8 cellular contexts compared by ENCODE assay signal in genomic region chr14:68789798-68790655, GRCh38. TPM values are rescaled to one million over a fixed set of nuclear protein-coding genes. Genes with fewer than 3 reads are reported as not detected.
DNase-seq lines count a peak whose midpoint lies in the region; ATAC-seq, FAIRE-seq and TF ChIP-seq lines count a peak whose summit lies in the region.

No MANE protein-coding gene starts in this region.

- TF ChIP-seq CTCF in D721Med (IDR thresholded peaks at IDR 0.05; ENCODE audit: insufficient read depth, missing control alignments): no peak

- H3K27ac Mint-ChIP-seq in immature natural killer cell: peak overlapping the region; percentile 97 to 100 (median 100)
- peak overlapping the region; percentile 100 for H3K27ac Mint-ChIP-seq in stimulated activated effector memory CD8-positive, alpha-beta T cell treated with anti-CD3 and anti-CD28 coated beads, Interleukin-12 subunit alpha, Interleukin-12 subunit beta, amount 100 ng/mL, for 72 hours

- peak overlapping the region; percentile 75 for H3K27ac ChIP-seq in angular gyrus (ENCODE audit: low read depth, low read length)

- peaks cover 66 to 77% of the 10 kb centered on the region in 2 donors for H3K4me1 Mint-ChIP-seq in immature natural killer cell
- peaks cover 65% of the 10 kb centered on the region for H3K4me1 Mint-ChIP-seq in stimulated activated effector memory CD8-positive, alpha-beta T cell treated with anti-CD3 and anti-CD28 coated beads, Interleukin-12 subunit alpha, Interleukin-12 subunit beta, amount 100 ng/mL, for 72 hours

- peaks cover 34 to 39% (median 38%) of the 10 kb centered on the region in 3 donors for H3K27me3 Mint-ChIP-seq in immature natural killer cell (ENCODE audit: low read depth in 3 of 3)

- ATAC-seq in stimulated activated effector memory CD8-positive, alpha-beta T cell treated with anti-CD3 and anti-CD28 coated beads, Interleukin-12 subunit alpha, Interleukin-12 subunit beta, amount 100 ng/mL, for 72 hours: no peak
- ATAC-seq in GM19397 (IDR thresholded peaks at IDR 0.05; ENCODE audit: unreplicated experiment): no peak

- peaks cover 30 to 54% (median 39%) of the 10 kb centered on the region in 3 donors for H3K36me3 Mint-ChIP-seq in immature natural killer cell
- peaks cover 93% of the 10 kb centered on the region for H3K36me3 Mint-ChIP-seq in stimulated activated effector memory CD8-positive, alpha-beta T cell treated with anti-CD3 and anti-CD28 coated beads, Interleukin-12 subunit alpha, Interleukin-12 subunit beta, amount 100 ng/mL, for 72 hours

- no peaks in the 10 kb centered on the region for H3K9me3 Mint-ChIP-seq in immature natural killer cell
- no peaks in the 10 kb centered on the region for H3K9me3 Mint-ChIP-seq in stimulated activated effector memory CD8-positive, alpha-beta T cell treated with anti-CD3 and anti-CD28 coated beads, Interleukin-12 subunit alpha, Interleukin-12 subunit beta, amount 100 ng/mL, for 72 hours

- H3K4me3 Mint-ChIP-seq in immature natural killer cell: peak overlapping the region; percentile 91 to 98 (median 94)
- peak overlapping the region; percentile 100 for H3K4me3 Mint-ChIP-seq in stimulated activated effector memory CD8-positive, alpha-beta T cell treated with anti-CD3 and anti-CD28 coated beads, Interleukin-12 subunit alpha, Interleukin-12 subunit beta, amount 100 ng/mL, for 72 hours

- DNase-seq in activated gamma-delta T cell treated with Interleukin-2 at 50 U/mL for 16 hours (peak; percentile 15), activated gamma-delta T cell (lab: John Stamatoyannopoulos, UW) (no peak), immature natural killer cell (peak in 1 of 3 donors; percentile 24), HuH-7 (ENCODE audit: low spot score) (no peak), D721Med (ENCODE audit: insufficient read length, low spot score) (no peak)
- DNase-seq in stimulated activated effector memory CD8-positive, alpha-beta T cell treated with anti-CD3 and anti-CD28 coated beads, Interleukin-12 subunit alpha, Interleukin-12 subunit beta, amount 100 ng/mL, for 72 hours (ENCODE audit: low spot score in 2 of 2): peak in 1 of 2 donors; percentile 75

- no peak for FAIRE-seq in D721Med (lab: Jason Lieb, UNC)

RNA-seq across cellular contexts. Expression of gene ZFP36L1, which starts 2.8 kb away (rescaled TPM):
- polyA plus RNA-seq in immature natural killer cell: 100 to 1,000 TPM in 1 of 3 donors, 10 to 100 TPM in 2; 36.6 to 126 (median 61.8) TPM
